Comparison of ENCODE assay signal across 8 cellular contexts in genomic region chr4:183099537-183100297, GRCh38. TPM values are rescaled to one million over a fixed set of nuclear protein-coding genes. Genes with fewer than 3 reads are reported as not detected.
A peak's percentile ranks its signal among the peaks of the same experiment; 100 is the strongest.
DNase-seq lines count a peak whose midpoint lies in the region; ATAC-seq and TF ChIP-seq lines count a peak whose summit lies in the region.

No MANE protein-coding gene starts in this region.

- peaks cover 45% of the 10 kb centered on the region for H3K27me3 Mint-ChIP-seq in activated CD8-positive, alpha-beta T cell treated with anti-CD3 and anti-CD28 coated beads for 36 hours
- peaks cover 8 to 15% of the 10 kb centered on the region in 2 donors for H3K27me3 Mint-ChIP-seq in natural killer cell (ENCODE audit: low read depth in 2 of 2)

- peak overlapping the region; percentile 85 for H3K9ac ChIP-seq in fibroblast of lung (ENCODE audit: insufficient read depth, low read length)

- H3K9me3 ChIP-seq in fibroblast of lung (ENCODE audit: control insufficient read depth, insufficient read depth, low read depth, low read length): no peaks in the 10 kb centered on the region

- H4K20me1 ChIP-seq in fibroblast of lung (ENCODE audit: control insufficient read depth, extremely low read depth, insufficient read depth, low read length): no peaks in the 10 kb centered on the region

- no peaks in the 10 kb centered on the region for H3K36me3 Mint-ChIP-seq in activated CD8-positive, alpha-beta T cell treated with anti-CD3 and anti-CD28 coated beads for 36 hours (ENCODE audit: low read depth)
- H3K36me3 Mint-ChIP-seq in natural killer cell: no peaks in the 10 kb centered on the region

- no peaks in the 10 kb centered on the region for H3K36me3 ChIP-seq in fibroblast of lung (ENCODE audit: control insufficient read depth, insufficient read depth, low read length)

- peak overlapping the region; percentile 57 for H3K4me3 Mint-ChIP-seq in activated CD8-positive, alpha-beta T cell treated with anti-CD3 and anti-CD28 coated beads for 36 hours
- H3K4me3 Mint-ChIP-seq in natural killer cell: peak overlapping the region; percentile 75

- peak overlapping the region; percentile 88 to 90 (median 89) for H3K4me3 ChIP-seq in fibroblast of lung (replicated peaks in 1 of 4; ENCODE audit: control extremely low read depth in 1 of 4, insufficient read depth in 1 of 4, low read depth in 3 of 4, low read length in 4 of 4)

- CTCF ChIA-PET in activated CD8-positive, alpha-beta T cell treated with anti-CD3 and anti-CD28 coated beads for 36 hours (lab: Charles Lee): interaction anchor here (0.8 to 1.0 kb wide), 2 partner anchors 26 to 150 kb away, joined by 4 to 5 read pairs; no protein-coding TSS in a partner anchor

- in situ Hi-C loops in Caki2 (cut with HindIII; ENCODE audit: low pct_unique_long_range_greater_than_20kb, low sequenced_read_pairs): no loop called here

- peak; percentile 31 for DNase-seq in Caki2 (ENCODE audit: low read depth)
- DNase-seq in activated CD8-positive, alpha-beta T cell treated with anti-CD3 and anti-CD28 coated beads for 36 hours: peak; percentile 11
- no peak for DNase-seq in fibroblast of lung (ENCODE audit: low read depth in 2 of 2)
- peak; percentile 19 for DNase-seq in natural killer cell
- DNase-seq in GF-D8 (lab: John Stamatoyannopoulos, UW): no peak
- DNase-seq in NCI-H2171 (lab: John Stamatoyannopoulos, UW): no peak

- H3K9me3 Mint-ChIP-seq in activated CD8-positive, alpha-beta T cell treated with anti-CD3 and anti-CD28 coated beads for 36 hours: no peaks in the 10 kb centered on the region
- no peaks in the 10 kb centered on the region for H3K9me3 Mint-ChIP-seq in natural killer cell

- ATAC-seq in HG02884 (IDR thresholded peaks at IDR 0.05; ENCODE audit: unreplicated experiment) (peak; percentile 13), natural killer cell (no peak), HG02938 (IDR thresholded peaks at IDR 0.05; ENCODE audit: unreplicated experiment) (no peak)
- ATAC-seq in activated CD8-positive, alpha-beta T cell treated with anti-CD3 and anti-CD28 coated beads for 36 hours: no peak

- H3K27ac ChIP-seq in fibroblast of lung (ENCODE audit: insufficient read depth, low read length): peak overlapping the region; percentile 94

- H3K4me1 ChIP-seq in fibroblast of lung (ENCODE audit: control insufficient read depth, extremely low read depth, insufficient read depth, low read length): no peaks in the 10 kb centered on the region

- peaks cover 6% of the 10 kb centered on the region for H3K4me1 Mint-ChIP-seq in activated CD8-positive, alpha-beta T cell treated with anti-CD3 and anti-CD28 coated beads for 36 hours (ENCODE audit: low read depth)
- peaks cover 12 to 13% of the 10 kb centered on the region in 2 donors for H3K4me1 Mint-ChIP-seq in natural killer cell

- intact Hi-C loops in activated CD8-positive, alpha-beta T cell treated with anti-CD3 and anti-CD28 coated beads for 36 hours (cut with micrococcal nuclease): no loop called here
- intact Hi-C loops in natural killer cell (cut with micrococcal nuclease): loop anchor here (2.0 kb wide), 1 partner anchor 345 kb away; the partner anchor contains the start of gene CDKN2AIP

- no peak for TF ChIP-seq CTCF in activated CD8-positive, alpha-beta T cell treated with anti-CD3 and anti-CD28 coated beads for 36 hours (IDR thresholded peaks at IDR 0.05)
- no peak for TF ChIP-seq CTCF in fibroblast of lung (conservative IDR thresholded peaks at IDR 0.05 in 1 of 2, IDR thresholded peaks at IDR 0.05 in 1 of 2; ENCODE audit: low read depth in 1 of 2, low read length in 2 of 2)
- TF ChIP-seq CTCF in natural killer cell (IDR thresholded peaks at IDR 0.05): no peak

- peaks cover 51% of the 10 kb centered on the region for H3K79me2 ChIP-seq in fibroblast of lung (ENCODE audit: control insufficient read depth, insufficient read depth, low read length)

- POLR2A ChIA-PET in activated CD8-positive, alpha-beta T cell treated with anti-CD3 and anti-CD28 coated beads for 36 hours (lab: Charles Lee): no interaction called here

- peak overlapping the region; percentile 96 for H3K4me2 ChIP-seq in fibroblast of lung (ENCODE audit: extremely low read depth, insufficient read depth, low read length)

- H2AFZ ChIP-seq in fibroblast of lung (ENCODE audit: low read length): peak overlapping the region; percentile 49

- no peaks in the 10 kb centered on the region for H3K27me3 ChIP-seq in fibroblast of lung (ENCODE audit: control insufficient read depth, insufficient read depth, low read length)

- no peak overlapping the region for H3K27ac Mint-ChIP-seq in activated CD8-positive, alpha-beta T cell treated with anti-CD3 and anti-CD28 coated beads for 36 hours
- no peak overlapping the region for H3K27ac Mint-ChIP-seq in natural killer cell

RNA-seq across cellular contexts. Expression of gene WWC2, which starts 0.7 kb away (rescaled TPM):
- total RNA-seq in Caki2 (2014; rRNA removed; shearing (Covaris generic); ENCODE audit: low replicate concordance): 4.9 and 8.3 TPM in 2 replicates
- 1 to 10 TPM; 1.9 TPM for total RNA-seq in activated CD8-positive, alpha-beta T cell treated with anti-CD3 and anti-CD28 coated beads for 36 hours
- total RNA-seq in fibroblast of lung: 20.8 and 34.0 TPM in 2 replicates
- polyA plus RNA-seq in fibroblast of lung: 25.4 and 31.6 TPM in 2 replicates
- polyA plus RNA-seq in fibroblast of lung (2012): 17.5 and 22.4 TPM in 2 replicates
- polyA minus RNA-seq in fibroblast of lung (ENCODE audit: low replicate concordance): 16.0 and 18.5 TPM in 2 replicates
- 10 to 100 TPM in 1 of 3 donors, 1 to 10 TPM in 2; 8.2 to 22.7 (median 9.2) TPM for total RNA-seq in natural killer cell

Comparison
In these comparisons a context has a peak if more than half of its experiments do, and no peak if none do; other contexts are left out.
1. DNase-seq: peak in Caki2 (single experiment), activated CD8-positive, alpha-beta T cell treated with anti-CD3 and anti-CD28 coated beads for 36 hours (single experiment) and natural killer cell (single experiment); none in fibroblast of lung (0 of 2), GF-D8 (single experiment) and NCI-H2171 (single experiment).